In genomic region chr4:69589884-69590283, GRCh38 we compare ENCODE assay signal across 17 cellular contexts. TPM values are rescaled to one million over a fixed set of nuclear protein-coding genes. Genes with fewer than 3 reads are reported as not detected.
DNase-seq lines count a peak whose midpoint lies in the region; FAIRE-seq and TF ChIP-seq lines count a peak whose summit lies in the region.
"Had no signal": no experiment of that assay in that cellular context is flagged by ENCODE, and none has a peak within 500 bp of the region (broad histone marks: within the 10 kb centered on the region; RNA-seq: fewer than 3 reads in every experiment).

No MANE protein-coding gene starts in this region.

- H3K4me1 Mint-ChIP-seq in MCF 10A (ENCODE audit: insufficient read depth, unreplicated experiment) = no peaks in the 10 kb centered on the region
- H3K4me1 Mint-ChIP-seq: B cell had no signal

- peaks cover 83% of the 10 kb centered on the region for H3K27me3 Mint-ChIP-seq in MCF 10A (ENCODE audit: insufficient read depth, unreplicated experiment)
- H3K27me3 Mint-ChIP-seq: B cell had no signal

- POLR2A ChIA-PET in MCF 10A (lab: Yijun Ruan, JAX) = no interaction called here

- H3K9me3 ChIP-seq in breast epithelium = no peaks in the 10 kb centered on the region
- H3K9me3 ChIP-seq: BLaER1 treated with 17β-estradiol and CSF1 and Interleukin-3, amounts not matched to agents 10 nM and 100 nM; HAP-1 had no signal

- CTCF ChIA-PET in MCF 10A (lab: Yijun Ruan, JAX) = interaction anchor here (1.0 kb wide), 1 partner anchor 223 kb away, joined by 4 read pairs; no protein-coding TSS in a partner anchor

- no peaks in the 10 kb centered on the region for H3K36me3 Mint-ChIP-seq in MCF 10A (ENCODE audit: insufficient read depth, unreplicated experiment)
- H3K36me3 Mint-ChIP-seq: CD8-positive, alpha-beta T cell had no signal

- no peak overlapping the region for H3K4me3 Mint-ChIP-seq in MCF 10A (ENCODE audit: unreplicated experiment)
- H3K4me3 Mint-ChIP-seq: B cell; CD8-positive, alpha-beta T cell had no signal

- no peaks in the 10 kb centered on the region for H3K9me3 Mint-ChIP-seq in MCF 10A (ENCODE audit: unreplicated experiment)
- H3K9me3 Mint-ChIP-seq: CD8-positive, alpha-beta T cell had no signal

- no peak overlapping the region for H3K27ac Mint-ChIP-seq in MCF 10A (ENCODE audit: low read depth, unreplicated experiment)
- H3K27ac Mint-ChIP-seq: B cell; CD8-positive, alpha-beta T cell had no signal

- intact Hi-C loops in MCF 10A (cut with micrococcal nuclease) = no loop called here
- intact Hi-C loops in breast epithelium (cut with DNase I; ENCODE audit: low total_unique reads) = no loop called here

- H3K4me1 ChIP-seq in breast epithelium = no peaks in the 10 kb centered on the region
- H3K4me1 ChIP-seq: BLaER1 treated with 17β-estradiol and CSF1 and Interleukin-3, amounts not matched to agents 10 nM and 100 nM; HAP-1 had no signal

- TF ChIP-seq POLR2A in breast epithelium (IDR thresholded peaks at IDR 0.05) = no peak

- BruUV-seq in MCF 10A (replicated peaks; lab: Mats Ljungman, UMichigan) = no TSS peak

- H3K4me3 ChIP-seq in breast epithelium = no peak overlapping the region
- no peak overlapping the region for H3K4me3 ChIP-seq in bronchial epithelial cell (ENCODE audit: low read depth, low read length)
- H3K4me3 ChIP-seq: BLaER1 treated with 17β-estradiol and CSF1 and Interleukin-3, amounts not matched to agents 10 nM and 100 nM; HAP-1 had no signal

- H3K36me3 ChIP-seq in breast epithelium (no peaks in the 10 kb centered on the region), bronchial epithelial cell (ENCODE audit: control insufficient read depth, insufficient read depth, low read length) (no peaks in the 10 kb centered on the region)
- H3K36me3 ChIP-seq: BLaER1 treated with 17β-estradiol and CSF1 and Interleukin-3, amounts not matched to agents 10 nM and 100 nM; HAP-1 had no signal

- no peak overlapping the region for H3K27ac ChIP-seq in breast epithelium
- H3K27ac ChIP-seq: BLaER1 treated with 17β-estradiol and CSF1 and Interleukin-3, amounts not matched to agents 10 nM and 100 nM had no signal

- TF ChIP-seq CTCF in MCF 10A (IDR thresholded peaks at IDR 0.05; ENCODE audit: unreplicated experiment) (no peak), breast epithelium (IDR thresholded peaks at IDR 0.05) (no peak), bronchial epithelial cell (IDR thresholded peaks at IDR 0.05; ENCODE audit: insufficient read depth, low read length, severe bottlenecking) (no peak)

- H3K27me3 ChIP-seq in breast epithelium (no peaks in the 10 kb centered on the region), bronchial epithelial cell (ENCODE audit: control insufficient read depth, insufficient read depth, low read length) (no peaks in the 10 kb centered on the region)
- H3K27me3 ChIP-seq: BLaER1 treated with 17β-estradiol and CSF1 and Interleukin-3, amounts not matched to agents 10 nM and 100 nM had no signal

- no peak for FAIRE-seq in bronchial epithelial cell (lab: Jason Lieb, UNC)
- FAIRE-seq: H1 had no signal

- DNase-seq in MCF 10A (ENCODE audit: unreplicated experiment) = peak; percentile 19
- no peak for DNase-seq in breast epithelium (ENCODE audit: low spot score in 2 of 2)
- DNase-seq in M059J (ENCODE audit: low read depth) = peak; percentile 10
- DNase-seq in bronchial epithelial cell (ENCODE audit: low read depth) = peak; percentile 8
- DNase-seq in KG1 (lab: John Stamatoyannopoulos, UW) = no peak
- no peak for DNase-seq in activated naive CD4-positive, alpha-beta T cell treated with Interleukin-2 at 50 U/mL for 16 hours
- no peak for DNase-seq in NCI-H2227 (lab: John Stamatoyannopoulos, UW; ENCODE audit: unreplicated experiment)
- DNase-seq: Calu3; CD8-positive, alpha-beta T cell; DMS79 treated with DMSO at 0.1 percent for 48 hours; GF-D8 had no signal

RNA-seq across cellular contexts. Expression of gene UGT2A2, which starts 49.6 kb away (rescaled TPM):
- total RNA-seq in MCF 10A (2022) (not detected in 2 replicates), breast epithelium (not detected), bronchial epithelial cell (not detected in 2 replicates)
- total RNA-seq in M059J (2014; rRNA removed; shearing (Covaris generic)) = not detected in 2 replicates
- total RNA-seq: A172; B cell; Calu3; CD8-positive, alpha-beta T cell; H1; HT-29 had no signal

Comparison
In these comparisons a context has a peak if more than half of its experiments do, and no peak if none do; other contexts are left out.
1. DNase-seq: peak in MCF 10A (single experiment), M059J (single experiment) and bronchial epithelial cell (single experiment); none in breast epithelium (0 of 2), KG1 (single experiment), activated naive CD4-positive, alpha-beta T cell treated with Interleukin-2 at 50 U/mL for 16 hours (single experiment) and NCI-H2227 (single experiment).